Comparison of ENCODE assay signal across 7 cellular contexts in the genomic region with DNA sequence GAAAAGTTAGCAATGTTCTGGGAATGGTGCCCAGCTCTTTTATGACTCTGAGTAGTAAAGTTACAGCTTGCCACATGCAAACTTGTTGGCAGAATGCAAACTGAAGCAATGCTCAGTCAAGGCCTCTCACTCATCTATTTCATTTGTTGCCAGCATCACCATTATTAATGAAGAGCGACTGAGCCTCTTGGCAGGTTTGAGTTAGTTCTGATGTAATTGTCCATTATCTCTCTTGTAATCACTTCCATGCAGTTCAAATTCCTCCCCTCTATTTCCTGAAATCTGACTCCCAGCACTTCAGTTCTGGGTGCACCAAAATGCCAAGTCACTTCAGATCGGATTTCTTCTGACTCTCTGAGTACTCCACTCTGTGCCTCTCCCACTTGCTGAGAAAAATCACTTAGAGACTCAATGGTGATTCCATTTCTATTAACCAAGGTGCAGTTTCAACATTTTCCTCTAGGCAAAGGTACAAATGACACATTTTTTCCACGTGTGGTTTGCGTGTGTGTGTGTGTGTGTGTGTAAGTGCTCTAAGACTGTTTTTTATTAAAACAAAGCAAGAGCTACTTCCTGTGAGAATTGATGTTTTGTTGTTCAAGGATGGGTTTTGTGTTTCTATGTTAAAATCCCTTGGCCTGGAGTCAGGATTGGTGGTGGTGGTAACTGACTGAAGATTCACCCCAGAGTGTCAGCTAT.
DNase-seq lines count a peak whose midpoint lies in the region; ATAC-seq and TF ChIP-seq lines count a peak whose summit lies in the region.

No MANE protein-coding gene starts in this region.

- H3K27ac Mint-ChIP-seq in HFFc6 = peak overlapping the region; percentile 99

- H3K27me3 Mint-ChIP-seq in HFFc6 (ENCODE audit: insufficient read depth) = no peaks in the 10 kb centered on the region; the same call in none of the 2 replicates

- TF ChIP-seq EP300 in gastroesophageal sphincter (IDR thresholded peaks at IDR 0.05) = no peak

- TF ChIP-seq CTCF in HFFc6 (IDR thresholded peaks at IDR 0.05) = peak; percentile 13; the same call in 1 of the 2 replicates
- peak in 2 of 4 experiments; percentile 7 to 8 for TF ChIP-seq CTCF in gastroesophageal sphincter (IDR thresholded peaks at IDR 0.05)

- TF ChIP-seq POLR2A in gastroesophageal sphincter (IDR thresholded peaks at IDR 0.05) = no peak

- peak overlapping the region; percentile 68 for H3K4me2 ChIP-seq in skeletal muscle satellite cell (ENCODE audit: low read length)

- H3K36me3 Mint-ChIP-seq in HFFc6 (ENCODE audit: low read depth) = no peaks in the 10 kb centered on the region

- H3K9ac ChIP-seq in skeletal muscle satellite cell (ENCODE audit: low read depth, low read length) = peak overlapping the region; percentile 66

- peak; percentile 98 for DNase-seq in HFFc6
- peak; percentile 26 to 67 for DNase-seq in SJCRH30
- no peak for DNase-seq in NCI-H146 treated with DMSO at 0.1 percent for 48 hours (lab: John Stamatoyannopoulos, UW; ENCODE audit: unreplicated experiment)
- DNase-seq in mucosa of gallbladder (ENCODE audit: low spot score) = no peak

- H3K4me3 Mint-ChIP-seq in HFFc6 = peak overlapping the region; percentile 81

- no peaks in the 10 kb centered on the region for H3K27me3 ChIP-seq in SJCRH30
- H3K27me3 ChIP-seq in gastroesophageal sphincter = no peaks in the 10 kb centered on the region
- no peaks in the 10 kb centered on the region for H3K27me3 ChIP-seq in skeletal muscle satellite cell (ENCODE audit: control insufficient read depth, insufficient read depth, low read length)

- no peak overlapping the region for H3K4me3 ChIP-seq in SJCRH30
- H3K4me3 ChIP-seq in gastroesophageal sphincter = no peak overlapping the region
- H3K4me3 ChIP-seq in skeletal muscle satellite cell (ENCODE audit: low read length) = peak overlapping the region; percentile 38

- ATAC-seq in gastroesophageal sphincter (peak; percentile 90), HG03097 (IDR thresholded peaks at IDR 0.05; ENCODE audit: low FRiP score, unreplicated experiment) (no peak)

- no peaks in the 10 kb centered on the region for H3K9me3 ChIP-seq in SJCRH30 (replicated peaks)
- no peaks in the 10 kb centered on the region for H3K9me3 ChIP-seq in gastroesophageal sphincter
- no peaks in the 10 kb centered on the region for H3K9me3 ChIP-seq in skeletal muscle satellite cell (replicated peaks; ENCODE audit: low read length)

- H3K27ac ChIP-seq in SJCRH30 (peak overlapping the region; percentile 29; the same call in 1 of the 2 replicates), gastroesophageal sphincter (no peak overlapping the region)

- H3K36me3 ChIP-seq in SJCRH30 (no peaks in the 10 kb centered on the region), gastroesophageal sphincter (no peaks in the 10 kb centered on the region), skeletal muscle satellite cell (ENCODE audit: insufficient read depth, low read length) (no peaks in the 10 kb centered on the region)

- 11 to 15% methylated on average over 3 to 4 of the region's 4 CpGs for WGBS in gastroesophageal sphincter (ENCODE audit: low coverage in 1 of 2), 2 donors

- peaks cover 72% of the 10 kb centered on the region for H3K4me1 Mint-ChIP-seq in HFFc6 (ENCODE audit: low read depth)

- peaks cover 25% of the 10 kb centered on the region for H3K4me1 ChIP-seq in SJCRH30
- peaks cover 0 to 12% (median 0%) of the 10 kb centered on the region in 3 donors for H3K4me1 ChIP-seq in gastroesophageal sphincter
- H3K4me1 ChIP-seq in skeletal muscle satellite cell (ENCODE audit: control insufficient read depth, insufficient read depth, low read length) = peaks cover 24% of the 10 kb centered on the region

- peaks cover 8% of the 10 kb centered on the region; the same call in 1 of the 2 replicates for H3K9me3 Mint-ChIP-seq in HFFc6

Comparison
In these comparisons a context has a peak if more than half of its experiments do, and no peak if none do; other contexts are left out.
1. DNase-seq: peak in HFFc6 (single experiment) and SJCRH30 (2 of 2); none in NCI-H146 treated with DMSO at 0.1 percent for 48 hours (single experiment) and mucosa of gallbladder (single experiment).